32 cellular contexts compared by ENCODE assay signal in the genomic region with DNA sequence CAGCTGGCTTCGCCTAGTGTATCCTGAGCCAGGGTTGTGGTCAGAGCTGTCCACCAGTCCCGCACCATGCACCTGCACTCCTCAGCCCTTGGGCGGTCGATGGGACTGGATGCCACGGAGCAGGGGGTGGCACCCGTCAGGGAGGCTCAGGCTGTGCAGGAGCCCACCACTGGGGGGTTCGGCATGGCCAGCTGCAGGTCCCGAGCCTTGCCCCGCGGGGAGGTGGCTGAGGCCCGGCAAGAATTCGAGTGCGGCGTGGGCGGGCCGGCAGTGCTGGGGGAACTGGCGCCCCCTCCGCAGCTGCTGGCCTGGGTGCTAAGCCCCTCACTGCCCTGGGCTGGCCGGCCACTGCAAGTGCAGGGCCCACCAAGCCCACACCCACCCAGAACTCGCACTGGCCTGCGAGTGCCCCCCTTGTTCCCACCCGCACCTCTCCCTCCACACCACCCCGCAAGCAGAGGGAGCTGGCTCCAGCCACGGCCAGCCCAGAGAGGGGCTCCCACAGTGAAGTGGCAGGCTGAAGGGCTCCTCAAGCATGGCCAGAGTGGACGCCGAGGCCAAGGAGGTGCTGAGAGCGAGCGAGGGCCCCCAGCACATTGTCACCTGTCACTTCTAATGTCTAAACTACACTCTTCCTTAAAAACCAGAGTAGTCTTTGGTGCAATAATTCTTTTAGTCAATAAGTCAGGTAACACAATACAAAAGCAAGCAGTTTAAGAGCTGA. TPM values are rescaled to one million over a fixed set of nuclear protein-coding genes. Genes with fewer than 3 reads are reported as not detected.
"Had no signal": no experiment of that assay in that cellular context is flagged by ENCODE, and none has a peak within 500 bp of the region (broad histone marks: within the 10 kb centered on the region; RNA-seq: fewer than 3 reads in every experiment).

No MANE protein-coding gene starts in this region.

- H3K9me3 ChIP-seq: lower lobe of right lung, pancreas, prostate gland, sigmoid colon, suprapubic skin, thoracic aorta, upper lobe of right lung had no signal

- DNase-seq: head of caudate nucleus; hippocampal formation; immature natural killer cell; kidney; left colon; left lung; lower lobe of right lung; mammary epithelial cell; midbrain; mucosa of descending colon; naive thymus-derived CD4-positive, alpha-beta T cell; nucleus accumbens; retina; sigmoid colon; small intestine; spleen; stimulated activated CD4-positive, alpha-beta T cell treated with anti-CD3 and anti-CD28 coated beads, Interleukin-4, amount 100 ng/mL, for 24 hours; stimulated activated naive CD4-positive, alpha-beta T cell treated with Interleukin-2 at 50 U/mL for 16 hours; tibial artery; trophoblast cell; upper lobe of right lung had no signal

- H3K27me3 ChIP-seq: left lung, pancreas, sigmoid colon, spleen, suprapubic skin, tibial artery, upper lobe of right lung had no signal

- H3K27ac ChIP-seq: left lung, lower lobe of right lung, pancreas, sigmoid colon, spleen, suprapubic skin, thoracic aorta, tibial artery, upper lobe of right lung had no signal

- FAIRE-seq: islet of Langerhans, kidney, pancreas, small intestine, urothelium cell line had no signal

- H3K36me3 ChIP-seq: left lung, lower lobe of right lung, pancreas, prostate gland, sigmoid colon, spleen, suprapubic skin, thoracic aorta, tibial artery, upper lobe of right lung had no signal

- H3K4me3 ChIP-seq: left lung, lower lobe of right lung, mucosa of descending colon, pancreas, prostate gland, sigmoid colon, spleen, suprapubic skin, thoracic aorta, tibial artery, upper lobe of right lung had no signal

- H3K4me3 Mint-ChIP-seq: immature natural killer cell; naive thymus-derived CD4-positive, alpha-beta T cell; natural killer cell treated with Interleukin-12 subunit alpha and Interleukin-12 subunit beta and Interleukin-15 and Interleukin-18, amount 100 ng/mL, for 72 hours; stimulated activated effector memory CD8-positive, alpha-beta T cell treated with anti-CD3 and anti-CD28 coated beads, Interleukin-12 subunit alpha, Interleukin-12 subunit beta, amount 100 ng/mL, for 72 hours had no signal

- H3K9me3 Mint-ChIP-seq: immature natural killer cell; natural killer cell treated with Interleukin-12 subunit alpha and Interleukin-12 subunit beta and Interleukin-15 and Interleukin-18, amount 100 ng/mL, for 72 hours; stimulated activated effector memory CD8-positive, alpha-beta T cell treated with anti-CD3 and anti-CD28 coated beads, Interleukin-12 subunit alpha, Interleukin-12 subunit beta, amount 100 ng/mL, for 72 hours had no signal

- H3K27ac Mint-ChIP-seq: immature natural killer cell; naive thymus-derived CD4-positive, alpha-beta T cell; natural killer cell treated with Interleukin-12 subunit alpha and Interleukin-12 subunit beta and Interleukin-15 and Interleukin-18, amount 100 ng/mL, for 72 hours; stimulated activated effector memory CD8-positive, alpha-beta T cell treated with anti-CD3 and anti-CD28 coated beads, Interleukin-12 subunit alpha, Interleukin-12 subunit beta, amount 100 ng/mL, for 72 hours had no signal

- ATAC-seq: left colon; left lung; lower lobe of right lung; mucosa of descending colon; naive thymus-derived CD4-positive, alpha-beta T cell; natural killer cell treated with Interleukin-12 subunit alpha and Interleukin-12 subunit beta and Interleukin-15 and Interleukin-18, amount 100 ng/mL, for 72 hours; pancreas; right cardiac atrium; stimulated activated effector memory CD8-positive, alpha-beta T cell treated with anti-CD3 and anti-CD28 coated beads, Interleukin-12 subunit alpha, Interleukin-12 subunit beta, amount 100 ng/mL, for 72 hours; upper lobe of right lung had no signal

- H3K4me1 ChIP-seq: left lung, lower lobe of right lung, pancreas, prostate gland, sigmoid colon, spleen, suprapubic skin, tibial artery, upper lobe of right lung had no signal

- H3K4me1 Mint-ChIP-seq: immature natural killer cell; stimulated activated effector memory CD8-positive, alpha-beta T cell treated with anti-CD3 and anti-CD28 coated beads, Interleukin-12 subunit alpha, Interleukin-12 subunit beta, amount 100 ng/mL, for 72 hours had no signal

RNA-seq across cellular contexts. Expression of a gene that starts 11.0 kb away (rescaled TPM):
- polyA plus RNA-seq: immature natural killer cell; liver; naive thymus-derived CD4-positive, alpha-beta T cell; neural cell; right cardiac atrium; sigmoid colon; small intestine; spleen had no signal
